8 cellular contexts compared by ENCODE assay signal in genomic region chr6:33313709-33314514, GRCh38. TPM values are rescaled to one million over a fixed set of nuclear protein-coding genes. Genes with fewer than 3 reads are reported as not detected.
A peak's percentile ranks its signal among the peaks of the same experiment; 100 is the strongest.
DNase-seq lines count a peak whose midpoint lies in the region; ATAC-seq, FAIRE-seq and TF ChIP-seq lines count a peak whose summit lies in the region.

Gene TAPBP, minus strand, starts transcription at chr6:33314078. Its CDS starts 37 bp downstream, at chr6:33314041.

- H3K27ac ChIP-seq in small intestine (ENCODE audit: low read depth in 1 of 2, low read length in 1 of 2) = peak within 1 kb of the TSS; percentile 95 to 99

- no peaks in the 10 kb centered on the region for H3K27me3 ChIP-seq in small intestine (ENCODE audit: control insufficient read depth in 2 of 2, insufficient read depth in 2 of 2, low read length in 2 of 2)

- ATAC-seq in GM21786 (IDR thresholded peaks at IDR 0.05; ENCODE audit: unreplicated experiment) (peak; percentile 31), WTC11 (no peak; the same call in 1 of the 2 replicates)

- peak; percentile 59 for DNase-seq in DMS79 treated with DMSO at 0.1 percent for 48 hours (lab: John Stamatoyannopoulos, UW)
- peak; percentile 51 for DNase-seq in MV-4-11 (lab: John Stamatoyannopoulos, UW)
- DNase-seq in WTC11 (ENCODE audit: low spot score) = peak; percentile 54
- DNase-seq in cardiac fibroblast (ENCODE audit: low read depth in 2 of 2) = peak; percentile 61 to 72
- DNase-seq in immature natural killer cell = peak; percentile 89 to 93 (median 89)
- DNase-seq in small intestine = peak; percentile 77
- no peak for DNase-seq in NCI-H2081 treated with DMSO at 0.1 percent for 48 hours (lab: John Stamatoyannopoulos, UW)

- H3K4me3 ChIP-seq in cardiac fibroblast (replicated peaks in 1 of 2; ENCODE audit: low read depth in 2 of 2, low read length in 2 of 2) (peak within 1 kb of the TSS; percentile 84 to 89), small intestine (ENCODE audit: low read depth in 1 of 2, low read length in 2 of 2) (peak within 1 kb of the TSS; percentile 76 to 95)

- WGBS in small intestine, 3 donors = 0% methylated on average over 41 to 47 of the region's 47 CpGs

- H3K4me1 Mint-ChIP-seq in WTC11 = peaks cover 41% of the 10 kb centered on the region
- peaks cover 69 to 71% of the 10 kb centered on the region in 2 donors for H3K4me1 Mint-ChIP-seq in immature natural killer cell

- peaks cover 0 to 2% of the 10 kb centered on the region in 2 donors for H3K36me3 ChIP-seq in small intestine (ENCODE audit: control insufficient read depth in 2 of 2, insufficient read depth in 2 of 2, low read length in 2 of 2)

- H3K27me3 Mint-ChIP-seq in WTC11 (ENCODE audit: low read depth) (no peaks in the 10 kb centered on the region; the same call in 1 of the 2 replicates), immature natural killer cell (ENCODE audit: low read depth in 3 of 3) (peaks cover 12 to 23% (median 17%) of the 10 kb centered on the region in 3 donors)

- H3K9me3 ChIP-seq in small intestine (ENCODE audit: control insufficient read depth, low read depth) = no peaks in the 10 kb centered on the region

- TF ChIP-seq CTCF in WTC11 (IDR thresholded peaks at IDR 0.05) (no peak), cardiac fibroblast (IDR thresholded peaks at IDR 0.05; ENCODE audit: low read depth, low read length) (no peak)

- H3K27ac Mint-ChIP-seq in WTC11 (peak within 1 kb of the TSS; percentile 93), immature natural killer cell (peak within 1 kb of the TSS; percentile 95 to 99 (median 99))

- peaks cover 5% of the 10 kb centered on the region for H3K36me3 Mint-ChIP-seq in WTC11
- peaks cover 4 to 17% (median 4%) of the 10 kb centered on the region in 3 donors for H3K36me3 Mint-ChIP-seq in immature natural killer cell

- no peak for FAIRE-seq in small intestine (lab: Jason Lieb, UNC)

- POLR2A ChIA-PET in WTC11 (lab: Charles Lee) = interaction anchor here (0.9 to 1.0 kb wide), 4 partner anchors 11 to 117 kb away, joined by 3 to 5 read pairs (median 4); partner anchors contain the start of gene B3GALT4

- H3K4me1 ChIP-seq in small intestine (ENCODE audit: control insufficient read depth in 2 of 2, insufficient read depth in 1 of 2, low read depth in 1 of 2, low read length in 1 of 2) = peaks cover 5 to 6% of the 10 kb centered on the region in 2 donors

- H3K4me3 Mint-ChIP-seq in WTC11 (peak within 1 kb of the TSS; percentile 93), immature natural killer cell (peak within 1 kb of the TSS; percentile 97 to 99 (median 98))

- H3K9me3 Mint-ChIP-seq in WTC11 = no peaks in the 10 kb centered on the region
- H3K9me3 Mint-ChIP-seq in immature natural killer cell = no peaks in the 10 kb centered on the region

- CTCF ChIA-PET in WTC11 (lab: Charles Lee) = interaction anchor here (0.5 to 3.7 kb wide), 5 partner anchors 15 to 78 kb away, joined by 3 to 29 read pairs (median 5); partner anchors contain the start of gene RGL2

TF ChIP-seq in WTC11, 78 proteins besides CTCF, POLR2A, EP300 and RAD21 (continues in another document):
- TF ChIP-seq ZNF671 (CRISPR knock-in tag; IDR thresholded peaks at IDR 0.05) (peak; percentile 50; the same call in 1 of the 2 replicates), IRF2 (CRISPR knock-in tag; IDR thresholded peaks at IDR 0.05; ENCODE audit: borderline replicate concordance, low read depth) (0 out of 2 replicates have a peak, but pooled peaks have one; percentile 65), ZBTB43 (CRISPR knock-in tag; IDR thresholded peaks at IDR 0.05) (no peak), ESRRA (CRISPR knock-in tag; IDR thresholded peaks at IDR 0.05; ENCODE audit: borderline replicate concordance) (no peak), TEAD1 (CRISPR knock-in tag; IDR thresholded peaks at IDR 0.05) (peak; percentile 58; the same call in 1 of the 2 replicates), GABPB1 (CRISPR knock-in tag; IDR thresholded peaks at IDR 0.05) (peak; percentile 34; the same call in 1 of the 2 replicates), NR2C2 (CRISPR knock-in tag; IDR thresholded peaks at IDR 0.05) (no peak), ETV6 (CRISPR knock-in tag; IDR thresholded peaks at IDR 0.05) (0 out of 2 replicates have a peak, but pooled peaks have one; percentile 19), TCF7 (CRISPR knock-in tag; IDR thresholded peaks at IDR 0.05; ENCODE audit: low read depth) (no peak), NR1H2 (CRISPR knock-in tag; IDR thresholded peaks at IDR 0.05) (no peak), STAT6 (CRISPR knock-in tag; conservative IDR thresholded peaks at IDR 0.05; ENCODE audit: low read depth) (no peak), IRF1 (CRISPR knock-in tag; IDR thresholded peaks at IDR 0.05) (peak; percentile 79), ZNF138 (CRISPR knock-in tag; conservative IDR thresholded peaks at IDR 0.05) (no peak), HMGXB4 (CRISPR knock-in tag; IDR thresholded peaks at IDR 0.05) (peak; percentile 44; the same call in 1 of the 2 replicates), TP53 (CRISPR knock-in tag; IDR thresholded peaks at IDR 0.05) (no peak), SP1 (CRISPR knock-in tag; conservative IDR thresholded peaks at IDR 0.05) (0 out of 2 replicates have a peak, but pooled peaks have one; percentile 11)

RNA-seq across cellular contexts. Expression of gene TAPBP, which starts in this region (rescaled TPM):
- total RNA-seq in WTC11 (2021) = 43.5 to 50.2 TPM (median 49.3 TPM) in 3 replicates
- polyA plus RNA-seq in immature natural killer cell (100 to 1,000 TPM; 303 to 707 (median 457) TPM), small intestine (10 to 100 TPM; 33.8 to 64.1 (median 47.2) TPM)

Comparison
In these comparisons a context has a peak if more than half of its experiments do, and no peak if none do; other contexts are left out.
1. RNA of gene TAPBP (polyA plus RNA-seq): 303 to 707 TPM in immature natural killer cell; 33.8 to 64.1 TPM in small intestine; every median in the first group is over 4 times any median in the second.